7 cellular contexts compared by ENCODE assay signal in genomic region chr1:117128323-117129079, GRCh38. TPM values are rescaled to one million over a fixed set of nuclear protein-coding genes. Genes with fewer than 3 reads are reported as not detected.
A peak's percentile ranks its signal among the peaks of the same experiment; 100 is the strongest.
DNase-seq lines count a peak whose midpoint lies in the region; ATAC-seq, FAIRE-seq and TF ChIP-seq lines count a peak whose summit lies in the region.

No MANE protein-coding gene starts in this region.

- peak overlapping the region; percentile 13 for H3K4me2 ChIP-seq in astrocyte (ENCODE audit: low read length)

- H3K36me3 ChIP-seq in GM06990 (ENCODE audit: control insufficient read depth, insufficient read depth, low read length) (no peaks in the 10 kb centered on the region), astrocyte (ENCODE audit: insufficient read depth, low read length) (no peaks in the 10 kb centered on the region), iPS-20b (ENCODE audit: insufficient read depth, low read depth, low read length) (no peaks in the 10 kb centered on the region), tibial nerve (no peaks in the 10 kb centered on the region)

- H3K36me3 Mint-ChIP-seq in astrocyte (ENCODE audit: low read depth, unreplicated experiment) = no peaks in the 10 kb centered on the region

- H3K27me3 ChIP-seq in GM06990 (replicated peaks; ENCODE audit: control insufficient read depth, insufficient read depth, low read length) (no peaks in the 10 kb centered on the region; the same call in none of the 2 replicates), astrocyte (ENCODE audit: insufficient read depth, low read length) (no peaks in the 10 kb centered on the region), iPS-20b (ENCODE audit: insufficient read depth, low read length) (peaks cover 4% of the 10 kb centered on the region; the same call in 1 of the 2 replicates), tibial nerve (no peaks in the 10 kb centered on the region)

- H3K9ac ChIP-seq in astrocyte (ENCODE audit: low read length) = peak overlapping the region; percentile 57
- peak overlapping the region; percentile 22; the same call in 1 of the 2 replicates for H3K9ac ChIP-seq in iPS-20b (ENCODE audit: low read depth, low read length)

- H2AFZ ChIP-seq in astrocyte (ENCODE audit: low read depth, low read length) = peak overlapping the region; percentile 63

- peaks cover 2% of the 10 kb centered on the region for H3K4me1 Mint-ChIP-seq in astrocyte (ENCODE audit: low read depth, unreplicated experiment)

- H3K27ac ChIP-seq in astrocyte (ENCODE audit: low read depth, low read length) (peak overlapping the region; percentile 23), iPS-20b (ENCODE audit: low read length) (no peak overlapping the region), tibial nerve (peak overlapping the region in 2 of 4 donors; percentile 32 to 39)

- no peak for TF ChIP-seq POLR2A in tibial nerve (IDR thresholded peaks at IDR 0.05)

- no peak for DNase-seq in GM06990 (ENCODE audit: extremely low read depth, insufficient read length)
- DNase-seq in NCI-H1105 treated with DMSO at 0.1 percent for 48 hours (lab: John Stamatoyannopoulos, UW) = peak; percentile 68
- peak; percentile 26 for DNase-seq in astrocyte (ENCODE audit: low read depth)
- no peak for DNase-seq in tibial nerve (ENCODE audit: low spot score in 2 of 2)

- no peaks in the 10 kb centered on the region for H3K9me3 Mint-ChIP-seq in astrocyte (ENCODE audit: unreplicated experiment)

- H3K27me3 Mint-ChIP-seq in astrocyte (ENCODE audit: low read depth, unreplicated experiment) = peaks cover 3% of the 10 kb centered on the region

- peak; percentile 49 for TF ChIP-seq CTCF in GM06990 (IDR thresholded peaks at IDR 0.05; ENCODE audit: insufficient read depth, low read length, poor library complexity, severe bottlenecking)
- peak; percentile 66 for TF ChIP-seq CTCF in astrocyte (IDR thresholded peaks at IDR 0.05; ENCODE audit: insufficient read depth, low read depth, low read length)
- TF ChIP-seq CTCF in tibial nerve (IDR thresholded peaks at IDR 0.05) = peak in 4 of 5 experiments; percentile 41 to 56 (median 48)

- no peaks in the 10 kb centered on the region for H3K9me3 ChIP-seq in astrocyte (ENCODE audit: insufficient read depth, low read depth, low read length)
- no peaks in the 10 kb centered on the region for H3K9me3 ChIP-seq in iPS-20b (ENCODE audit: insufficient read depth, low read depth, low read length)
- no peaks in the 10 kb centered on the region for H3K9me3 ChIP-seq in tibial nerve

- ATAC-seq in HG03520 (IDR thresholded peaks at IDR 0.05; ENCODE audit: unreplicated experiment) = no peak
- no peak for ATAC-seq in GM18867 (IDR thresholded peaks at IDR 0.05; ENCODE audit: unreplicated experiment)

- H3K4me1 ChIP-seq in astrocyte (ENCODE audit: insufficient read depth, low read length) (peaks cover 5% of the 10 kb centered on the region), iPS-20b (ENCODE audit: insufficient read depth, low read length) (peaks cover 6% of the 10 kb centered on the region; the same call in 1 of the 2 replicates), tibial nerve (peaks cover 0 to 8% (median 2%) of the 10 kb centered on the region in 4 donors)

- H3K4me3 Mint-ChIP-seq in astrocyte (ENCODE audit: unreplicated experiment) = no peak overlapping the region

- H3K27ac Mint-ChIP-seq in astrocyte (ENCODE audit: unreplicated experiment) = peak overlapping the region; percentile 23

- H3K79me2 ChIP-seq in astrocyte (ENCODE audit: insufficient read depth, low read length) = no peaks in the 10 kb centered on the region

- 18 to 19% methylated on average over 5 of the region's 5 CpGs for WGBS in tibial nerve, 2 donors

- TF ChIP-seq EP300 in tibial nerve (IDR thresholded peaks at IDR 0.05) = no peak

- H4K20me1 ChIP-seq in astrocyte (ENCODE audit: insufficient read depth, low read length) = no peaks in the 10 kb centered on the region

- FAIRE-seq in astrocyte (lab: Jason Lieb, UNC) = peak; percentile 26

- H3K4me3 ChIP-seq in GM06990 (replicated peaks; ENCODE audit: low read depth, low read length) (no peak overlapping the region), astrocyte (ENCODE audit: insufficient read depth, low read depth, low read length) (no peak overlapping the region), iPS-20b (ENCODE audit: low read length) (no peak overlapping the region), tibial nerve (no peak overlapping the region)

RNA-seq across cellular contexts. Expression of gene TRIM45, which starts 7.0 kb away (rescaled TPM):
- total RNA-seq in astrocyte = 2.5 and 3.1 TPM in 2 replicates
- 1 to 10 TPM; 3.3 to 6.9 (median 4.8) TPM for total RNA-seq in tibial nerve

Comparison
In these comparisons a context has a peak if more than half of its experiments do, and no peak if none do; other contexts are left out.
1. DNase-seq: peak in NCI-H1105 treated with DMSO at 0.1 percent for 48 hours (single experiment) and astrocyte (single experiment); none in GM06990 (single experiment) and tibial nerve (0 of 2).
2. Peak in every context shown above with its lines, with median percentiles within 50 percentile points of each other: CTCF ChIP-seq.